23 cellular contexts compared by ENCODE assay signal in genomic region chr20:24535956-24536730, GRCh38.
"Had no signal": no experiment of that assay in that cellular context is flagged by ENCODE, and none has a peak within 500 bp of the region (broad histone marks: within the 10 kb centered on the region; RNA-seq: fewer than 3 reads in every experiment).

No MANE protein-coding gene starts in this region.

- H3K27me3 Mint-ChIP-seq: progenitor cell of endocrine pancreas had no signal

- H3K4me3 ChIP-seq: ascending aorta, coronary artery, esophagus squamous epithelium, left lung, lung, sigmoid colon, smooth muscle cell, upper lobe of left lung had no signal

- H3K27ac ChIP-seq: ascending aorta, coronary artery, esophagus squamous epithelium, left lung, sigmoid colon, upper lobe of left lung, WERI-Rb-1 had no signal

- H3K4me3 Mint-ChIP-seq: endodermal cell; immature natural killer cell; naive thymus-derived CD4-positive, alpha-beta T cell; neural crest cell had no signal

- H3K27me3 ChIP-seq: ascending aorta, esophagus squamous epithelium, left lung, sigmoid colon, upper lobe of left lung had no signal

- H3K36me3 ChIP-seq: ascending aorta, esophagus squamous epithelium, left lung, sigmoid colon, upper lobe of left lung, WERI-Rb-1 had no signal

- ATAC-seq: activated naive CD4-positive, alpha-beta T cell treated with anti-CD3 and anti-CD28 coated beads, Interleukin-2, amount 50 U/mL, for 72 hours; left lung; naive thymus-derived CD4-positive, alpha-beta T cell had no signal

- H3K27ac Mint-ChIP-seq: activated naive CD4-positive, alpha-beta T cell treated with anti-CD3 and anti-CD28 coated beads, Interleukin-2, amount 50 U/mL, for 72 hours; endodermal cell; immature natural killer cell; naive thymus-derived CD4-positive, alpha-beta T cell; progenitor cell of endocrine pancreas had no signal

- DNase-seq: activated CD4-positive, CD25-positive, alpha-beta regulatory T cell treated with anti-CD3 and anti-CD28 coated beads, Interleukin-2, amount 50 U/mL, for 72 hours; activated T-cell treated with anti-CD3 and anti-CD28 coated beads, Interleukin-2, amount 50 U/mL, for 1 hour; cerebellar nuclear complex; endodermal cell; esophagus squamous epithelium; immature natural killer cell; left lung; naive thymus-derived CD4-positive, alpha-beta T cell; retina; sigmoid colon; stimulated activated CD4-positive, alpha-beta T cell treated with anti-CD3 and anti-CD28 coated beads, Interleukin-15, amount 100 ng/mL, for 24 hours; stimulated activated CD4-positive, alpha-beta T cell treated with anti-CD3 and anti-CD28 coated beads, Interleukin-2, amount 100 ng/mL, for 48 hours; stimulated activated CD8-positive, alpha-beta memory T cell treated with anti-CD3 and anti-CD28 coated beads, Interleukin-4, amount 100 ng/mL, for 48 hours; stimulated activated naive CD4-positive, alpha-beta T cell; WERI-Rb-1 had no signal

- H3K4me1 ChIP-seq: ascending aorta, esophagus squamous epithelium, left lung, sigmoid colon, upper lobe of left lung had no signal

- H3K9me3 ChIP-seq: ascending aorta, esophagus squamous epithelium, left lung, sigmoid colon had no signal

- H3K9me3 Mint-ChIP-seq: activated naive CD4-positive, alpha-beta T cell treated with anti-CD3 and anti-CD28 coated beads, Interleukin-2, amount 50 U/mL, for 72 hours; endodermal cell; immature natural killer cell; neural crest cell had no signal

- H3K4me2 ChIP-seq: smooth muscle cell had no signal

- H3K36me3 Mint-ChIP-seq: immature natural killer cell; naive thymus-derived CD4-positive, alpha-beta T cell had no signal

- H3K4me1 Mint-ChIP-seq: endodermal cell; immature natural killer cell; naive thymus-derived CD4-positive, alpha-beta T cell; neural crest cell had no signal
